In genomic region chr1:167863921-167864279, GRCh38 we compare ENCODE assay signal across 1 cellular context.
TF ChIP-seq lines count a peak whose summit lies in the region.

No MANE protein-coding gene starts in this region.

TF ChIP-seq in K562, 482 proteins besides CTCF, POLR2A, EP300 and RAD21 (continued from another document and continues in another):
- TF ChIP-seq MNT (conservative IDR thresholded peaks at IDR 0.05): peak in 1 of 2 experiments; percentile 68; a peak in 2 of 4 replicates
- TF ChIP-seq XRCC3 (IDR thresholded peaks at IDR 0.05): 0 out of 2 replicates have a peak, but pooled peaks have one; percentile 34
- no peak for TF ChIP-seq ZNF239 (CRISPR knock-in tag; IDR thresholded peaks at IDR 0.05)
- TF ChIP-seq ELF4 (CRISPR knock-in tag; IDR thresholded peaks at IDR 0.05): no peak
- peak; percentile 79 to 100; a peak in 3 of 4 replicates for TF ChIP-seq HDAC1 (IDR thresholded peaks at IDR 0.05)
- no peak for TF ChIP-seq RFX1 (IDR thresholded peaks at IDR 0.05)
- no peak for TF ChIP-seq HEY1 (CRISPR knock-in tag; IDR thresholded peaks at IDR 0.05; ENCODE audit: borderline replicate concordance)
- 0 out of 2 replicates have a peak, but pooled peaks have one; percentile 7 for TF ChIP-seq HBP1 (CRISPR knock-in tag; IDR thresholded peaks at IDR 0.05)
- TF ChIP-seq FOXP4 (CRISPR knock-in tag; IDR thresholded peaks at IDR 0.05; ENCODE audit: borderline replicate concordance): 0 out of 2 replicates have a peak, but pooled peaks have one; percentile 3
- no peak for TF ChIP-seq ZC3H11A (IDR thresholded peaks at IDR 0.05; ENCODE audit: low read depth, low read length)
- TF ChIP-seq NR0B1 (IDR thresholded peaks at IDR 0.05; ENCODE audit: partially characterized antibody): no peak
- no peak for TF ChIP-seq NRF1 (conservative IDR thresholded peaks at IDR 0.05 in 1 of 2, IDR thresholded peaks at IDR 0.05 in 1 of 2)
- no peak for TF ChIP-seq TGIF2 (CRISPR knock-in tag; IDR thresholded peaks at IDR 0.05)
- TF ChIP-seq LARP7 (IDR thresholded peaks at IDR 0.05): 0 out of 2 replicates have a peak, but pooled peaks have one; percentile 24
- TF ChIP-seq CTBP1 (IDR thresholded peaks at IDR 0.05; ENCODE audit: borderline replicate concordance): no peak
- TF ChIP-seq SREBF1 (IDR thresholded peaks at IDR 0.05; ENCODE audit: borderline replicate concordance, low read depth, low read length): no peak
- no peak for TF ChIP-seq E2F8 (IDR thresholded peaks at IDR 0.05; ENCODE audit: low read depth, partially characterized antibody)
- TF ChIP-seq SMAD1 (IDR thresholded peaks at IDR 0.05; ENCODE audit: low read depth, low read length, partially characterized antibody): no peak
- no peak for TF ChIP-seq CBX1 (IDR thresholded peaks at IDR 0.05; ENCODE audit: low read depth)
- no peak for TF ChIP-seq CHD4 (IDR thresholded peaks at IDR 0.05; ENCODE audit: insufficient read depth, insufficient replicate concordance, low read depth, low read length, poor library complexity, severe bottlenecking)
- 0 out of 2 replicates have a peak, but pooled peaks have one; percentile 64 for TF ChIP-seq CREB3 (tag; conservative IDR thresholded peaks at IDR 0.05; ENCODE audit: low read depth)
- TF ChIP-seq SIN3A (IDR thresholded peaks at IDR 0.05; ENCODE audit: borderline replicate concordance in 2 of 2, control insufficient read depth in 1 of 2, low read depth in 2 of 2, low read length in 2 of 2): peak in 1 of 2 experiments; percentile 45; a peak in 1 of 4 replicates
- TF ChIP-seq NFRKB (IDR thresholded peaks at IDR 0.05; ENCODE audit: low read depth): peak; percentile 32; the same call in 1 of the 2 replicates
- no peak for TF ChIP-seq SMARCC2 (IDR thresholded peaks at IDR 0.05; ENCODE audit: low read depth)
- TF ChIP-seq HMBOX1 (IDR thresholded peaks at IDR 0.05): peak; percentile 14; the same call in 1 of the 2 replicates
- TF ChIP-seq RBFOX2 (IDR thresholded peaks at IDR 0.05; ENCODE audit: low read depth, low read length): no peak
- no peak for TF ChIP-seq ZNF311 (CRISPR knock-in tag; IDR thresholded peaks at IDR 0.05)
- TF ChIP-seq TRIM25 (IDR thresholded peaks at IDR 0.05; ENCODE audit: borderline replicate concordance): no peak
- TF ChIP-seq NCOA2 (IDR thresholded peaks at IDR 0.05; ENCODE audit: partially characterized antibody in 2 of 2): peak in 1 of 2 experiments; percentile 81
- TF ChIP-seq HDAC2 (IDR thresholded peaks at IDR 0.05): peak; percentile 99
- peak; percentile 35; the same call in 1 of the 2 replicates for TF ChIP-seq ATF3 (IDR thresholded peaks at IDR 0.05)
- TF ChIP-seq ATF3 (CRISPR knock-in tag; conservative IDR thresholded peaks at IDR 0.05): 0 out of 2 replicates have a peak, but pooled peaks have one; percentile 12
- no peak for TF ChIP-seq ZNF57 (CRISPR knock-in tag; IDR thresholded peaks at IDR 0.05)
- TF ChIP-seq CBFA2T3 (IDR thresholded peaks at IDR 0.05): peak; percentile 49
- no peak for TF ChIP-seq ARHGAP35 (IDR thresholded peaks at IDR 0.05; ENCODE audit: partially characterized antibody)
- no peak for TF ChIP-seq TFAM (CRISPR knock-in tag; conservative IDR thresholded peaks at IDR 0.05)
- TF ChIP-seq CHD2 (IDR thresholded peaks at IDR 0.05; ENCODE audit: low read depth, low read length): no peak
- no peak for TF ChIP-seq THRB (CRISPR knock-in tag; conservative IDR thresholded peaks at IDR 0.05)
- no peak for TF ChIP-seq NR4A1 (CRISPR knock-in tag; IDR thresholded peaks at IDR 0.05)
- TF ChIP-seq NR4A1 (tag; IDR thresholded peaks at IDR 0.05): peak; percentile 17; the same call in 1 of the 2 replicates
- TF ChIP-seq MCM7 (IDR thresholded peaks at IDR 0.05): no peak
- no peak for TF ChIP-seq ZNF778 (CRISPR knock-in tag; IDR thresholded peaks at IDR 0.05)
- TF ChIP-seq ADNP (tag; IDR thresholded peaks at IDR 0.05): no peak
- no peak for TF ChIP-seq BRD4 (IDR thresholded peaks at IDR 0.05)
- no peak for TF ChIP-seq MBD2 (IDR thresholded peaks at IDR 0.05; ENCODE audit: borderline replicate concordance, low read depth)
- no peak for TF ChIP-seq EHMT2 (IDR thresholded peaks at IDR 0.05)
- 0 out of 2 replicates have a peak, but pooled peaks have one; percentile 47 for TF ChIP-seq ZBTB26 (CRISPR knock-in tag; IDR thresholded peaks at IDR 0.05)
- peak; percentile 82 to 95; a peak in 3 of 4 replicates for TF ChIP-seq RCOR1 (IDR thresholded peaks at IDR 0.05; ENCODE audit: borderline replicate concordance in 1 of 2, low read depth in 2 of 2, low read length in 2 of 2)
- 0 out of 2 replicates have a peak, but pooled peaks have one; percentile 23 for TF ChIP-seq TEAD4 (IDR thresholded peaks at IDR 0.05; ENCODE audit: low read length)
- no peak for TF ChIP-seq TEAD4 (CRISPR knock-in tag; IDR thresholded peaks at IDR 0.05; ENCODE audit: borderline replicate concordance)
